In the genomic region with DNA sequence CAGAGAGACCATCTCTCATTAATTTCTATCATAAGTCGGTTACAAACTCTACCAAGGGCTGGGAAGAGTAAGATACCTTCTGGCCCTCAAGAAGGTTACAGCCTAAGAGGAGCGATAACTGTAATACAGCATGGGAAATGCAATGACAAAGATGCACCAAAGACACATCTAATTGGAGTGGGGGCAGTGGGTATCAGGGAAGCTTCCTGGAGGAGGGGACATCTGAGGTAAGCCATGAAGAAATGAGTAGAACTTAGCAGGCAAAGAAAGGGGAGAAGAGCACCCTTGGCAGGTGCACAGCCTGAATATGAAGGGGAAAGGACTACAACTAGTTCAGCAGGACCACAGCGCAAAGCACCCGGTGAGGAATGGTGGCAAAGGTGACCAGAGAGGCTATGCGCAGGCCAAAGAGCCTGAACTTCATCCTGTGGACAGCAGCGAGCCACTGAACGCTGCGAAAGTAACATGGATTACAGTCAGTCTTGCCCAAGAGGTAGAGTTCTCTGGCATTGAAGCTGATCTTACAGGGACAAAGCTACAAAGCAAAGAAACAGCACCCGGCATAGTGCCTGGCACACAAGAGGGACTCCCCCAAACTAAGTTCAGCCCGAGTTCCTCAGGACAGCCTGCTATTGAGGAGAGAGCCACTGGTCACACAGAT, we compare ENCODE assay signal across 6 cellular contexts. TPM values are rescaled to one million over a fixed set of nuclear protein-coding genes. Genes with fewer than 3 reads are reported as not detected.
A peak's percentile ranks its signal among the peaks of the same experiment; 100 is the strongest.
DNase-seq lines count a peak whose midpoint lies in the region; ATAC-seq and TF ChIP-seq lines count a peak whose summit lies in the region.

No MANE protein-coding gene starts in this region.

- H3K4me1 Mint-ChIP-seq in activated CD4-positive, alpha-beta T cell treated with anti-CD3 and anti-CD28 coated beads, Interleukin-2, amount 10 ng/mL, durations not matched to agents 24 days and 14 days: peaks cover 56% of the 10 kb centered on the region

- peak overlapping the region; percentile 83 for H3K27ac ChIP-seq in substantia nigra (ENCODE audit: low read depth, low read length, poor library complexity, severe bottlenecking)

- DNase-seq in activated CD4-positive, alpha-beta T cell treated with anti-CD3 and anti-CD28 coated beads, Interleukin-2, amount 10 ng/mL, durations not matched to agents 24 days and 14 days: peak; percentile 65
- DNase-seq in activated CD4-positive, alpha-beta T cell treated with anti-CD3 and anti-CD28 coated beads, Interleukin-2, amount 50 U/mL, for 48 hours: no peak
- DNase-seq in fibroblast of mammary gland (ENCODE audit: low read depth) (no peak), substantia nigra (lab: John Stamatoyannopoulos, UW) (no peak), NCI-H1092 treated with DMSO at 0.1 percent for 48 hours (lab: John Stamatoyannopoulos, UW) (no peak)

- peak overlapping the region; percentile 46 for H3K27ac Mint-ChIP-seq in activated CD4-positive, alpha-beta T cell treated with anti-CD3 and anti-CD28 coated beads, Interleukin-2, amount 10 ng/mL, durations not matched to agents 24 days and 14 days

- TF ChIP-seq CTCF in fibroblast of mammary gland (conservative IDR thresholded peaks at IDR 0.05; ENCODE audit: control insufficient read depth, insufficient read depth, low read depth, low read length): no peak

- H3K4me3 Mint-ChIP-seq in activated CD4-positive, alpha-beta T cell treated with anti-CD3 and anti-CD28 coated beads, Interleukin-2, amount 10 ng/mL, durations not matched to agents 24 days and 14 days: peak overlapping the region; percentile 90

- ATAC-seq in HG02970 (IDR thresholded peaks at IDR 0.05; ENCODE audit: low FRiP score, unreplicated experiment): no peak

- peak overlapping the region; percentile 84 for H3K4me3 ChIP-seq in fibroblast of mammary gland (ENCODE audit: control insufficient read depth, low read depth, low read length)

- peaks cover 44% of the 10 kb centered on the region for H3K36me3 Mint-ChIP-seq in activated CD4-positive, alpha-beta T cell treated with anti-CD3 and anti-CD28 coated beads, Interleukin-2, amount 10 ng/mL, durations not matched to agents 24 days and 14 days (ENCODE audit: low read depth)

- intact Hi-C loops in activated CD4-positive, alpha-beta T cell treated with anti-CD3 and anti-CD28 coated beads, Interleukin-2, amount 10 ng/mL, durations not matched to agents 24 days and 14 days (cut with micrococcal nuclease): no loop called here

- H3K27me3 Mint-ChIP-seq in activated CD4-positive, alpha-beta T cell treated with anti-CD3 and anti-CD28 coated beads, Interleukin-2, amount 10 ng/mL, durations not matched to agents 24 days and 14 days: peaks cover 4% of the 10 kb centered on the region

- H3K9me3 Mint-ChIP-seq in activated CD4-positive, alpha-beta T cell treated with anti-CD3 and anti-CD28 coated beads, Interleukin-2, amount 10 ng/mL, durations not matched to agents 24 days and 14 days: no peaks in the 10 kb centered on the region

RNA-seq across cellular contexts. Expression of a gene that starts 2.8 kb away (rescaled TPM):
- 68.9 TPM in 2 replicates for total RNA-seq in activated CD4-positive, alpha-beta T cell treated with anti-CD3 and anti-CD28 coated beads, Interleukin-2, amount 10 ng/mL, durations not matched to agents 24 days and 14 days

RNA-seq across cellular contexts. Expression of a gene that starts 7.1 kb away (rescaled TPM):
- total RNA-seq in activated CD4-positive, alpha-beta T cell treated with anti-CD3 and anti-CD28 coated beads, Interleukin-2, amount 10 ng/mL, durations not matched to agents 24 days and 14 days: 1.0 and 1.3 TPM in 2 replicates

RNA-seq across cellular contexts. Expression of a gene that starts 12.4 kb away (rescaled TPM):
- 80.5 and 93.2 TPM in 2 replicates for total RNA-seq in activated CD4-positive, alpha-beta T cell treated with anti-CD3 and anti-CD28 coated beads, Interleukin-2, amount 10 ng/mL, durations not matched to agents 24 days and 14 days

RNA-seq across cellular contexts. Expression of a gene that starts 14.9 kb away (rescaled TPM):
- total RNA-seq in activated CD4-positive, alpha-beta T cell treated with anti-CD3 and anti-CD28 coated beads, Interleukin-2, amount 10 ng/mL, durations not matched to agents 24 days and 14 days: 162 and 163 TPM in 2 replicates

RNA-seq across cellular contexts. Expression of a gene that starts 27.7 kb away (rescaled TPM):
- total RNA-seq in activated CD4-positive, alpha-beta T cell treated with anti-CD3 and anti-CD28 coated beads, Interleukin-2, amount 10 ng/mL, durations not matched to agents 24 days and 14 days: 16.5 and 18.3 TPM in 2 replicates
